9 cellular contexts compared by ENCODE assay signal in genomic region chr2:949384-949893, GRCh38. TPM values are rescaled to one million over a fixed set of nuclear protein-coding genes. Genes with fewer than 3 reads are reported as not detected.
DNase-seq lines count a peak whose midpoint lies in the region; ATAC-seq and TF ChIP-seq lines count a peak whose summit lies in the region.
"Had no signal": no experiment of that assay in that cellular context is flagged by ENCODE, and none has a peak within 500 bp of the region (broad histone marks: within the 10 kb centered on the region; RNA-seq: fewer than 3 reads in every experiment).

No MANE protein-coding gene starts in this region.

- H3K4me2 ChIP-seq in PC-9 = no peak overlapping the region

- intact Hi-C loops in activated B cell treated with CpG ODN at 0.5 μM for 24 hours (cut with micrococcal nuclease) (no loop called here), PC-9 (cut with micrococcal nuclease; ENCODE audit: unreplicated experiment) (no loop called here)

- CTCF ChIA-PET in activated B cell treated with CpG ODN at 0.5 μM for 24 hours (lab: Charles Lee) = no interaction called here
- CTCF ChIA-PET in PC-9 (lab: Charles Lee) = no interaction called here

- ATAC-seq in activated B cell treated with CpG ODN at 0.5 μM for 24 hours (ENCODE audit: low read depth) = no peak
- ATAC-seq in stimulated activated naive CD8-positive, alpha-beta T cell treated with anti-CD3 and anti-CD28 coated beads, Interleukin-15, amount 100 ng/mL, for 72 hours = no peak

- H3K9ac ChIP-seq in iPS-15b (ENCODE audit: low read depth, low read length) = peak overlapping the region; percentile 47

- DNase-seq in T-helper 1 cell (no peak), activated B cell treated with CpG ODN at 0.5 μM for 24 hours (no peak), PC-9 (no peak), cerebellar nuclear complex (lab: John Stamatoyannopoulos, UW) (no peak), hepatic stellate cell (ENCODE audit: low spot score) (no peak)
- DNase-seq in stimulated activated naive CD8-positive, alpha-beta T cell treated with anti-CD3 and anti-CD28 coated beads, Interleukin-15, amount 100 ng/mL, for 72 hours = no peak
- DNase-seq: NCI-H1048 had no signal

- H3K9me3 ChIP-seq in iPS-15b (ENCODE audit: control insufficient read depth, insufficient read depth, low read length) = peaks cover 3% of the 10 kb centered on the region
- H3K9me3 ChIP-seq in PC-9 (ENCODE audit: insufficient read depth, low read depth) = no peaks in the 10 kb centered on the region

- no peak overlapping the region for H3K27ac Mint-ChIP-seq in T-helper 1 cell treated with Interleukin-12 subunit alpha and Interleukin-12 subunit beta and Interleukin-4 antibody, amounts not matched to agents 30 μg/mL and 1 μg/mL, for 36 hours
- no peak overlapping the region for H3K27ac Mint-ChIP-seq in activated B cell treated with CpG ODN at 0.5 μM for 24 hours
- H3K27ac Mint-ChIP-seq in stimulated activated naive CD8-positive, alpha-beta T cell treated with anti-CD3 and anti-CD28 coated beads, Interleukin-15, amount 100 ng/mL, for 72 hours = peak overlapping the region; percentile 5 to 16

- no TSS peak for BruUV-seq in PC-9 (replicated peaks; lab: Mats Ljungman, UMichigan)

- peaks cover 8% of the 10 kb centered on the region for H3K4me1 Mint-ChIP-seq in T-helper 1 cell treated with Interleukin-12 subunit alpha and Interleukin-12 subunit beta and Interleukin-4 antibody, amounts not matched to agents 30 μg/mL and 1 μg/mL, for 36 hours (ENCODE audit: low read depth)
- peaks cover 22% of the 10 kb centered on the region for H3K4me1 Mint-ChIP-seq in activated B cell treated with CpG ODN at 0.5 μM for 24 hours
- H3K4me1 Mint-ChIP-seq in stimulated activated naive CD8-positive, alpha-beta T cell treated with anti-CD3 and anti-CD28 coated beads, Interleukin-15, amount 100 ng/mL, for 72 hours = peaks cover 72% of the 10 kb centered on the region

- H3K36me3 Mint-ChIP-seq in T-helper 1 cell treated with Interleukin-12 subunit alpha and Interleukin-12 subunit beta and Interleukin-4 antibody, amounts not matched to agents 30 μg/mL and 1 μg/mL, for 36 hours (ENCODE audit: low read depth) = peaks cover 1% of the 10 kb centered on the region
- H3K36me3 Mint-ChIP-seq in activated B cell treated with CpG ODN at 0.5 μM for 24 hours (ENCODE audit: low read depth) = no peaks in the 10 kb centered on the region

- TF ChIP-seq CTCF in activated B cell treated with CpG ODN at 0.5 μM for 24 hours (IDR thresholded peaks at IDR 0.05) (no peak), PC-9 (conservative IDR thresholded peaks at IDR 0.05) (no peak)

- no peaks in the 10 kb centered on the region for H3K36me3 ChIP-seq in iPS-15b (ENCODE audit: control insufficient read depth, insufficient read depth, low read length)
- H3K36me3 ChIP-seq in PC-9 (ENCODE audit: low read depth) = no peaks in the 10 kb centered on the region

- no peak overlapping the region for H3K27ac ChIP-seq in PC-9

- H3K4me1 ChIP-seq in iPS-15b (ENCODE audit: control insufficient read depth, insufficient read depth, low read length) (peaks cover 9% of the 10 kb centered on the region), PC-9 (replicated peaks; ENCODE audit: insufficient read depth) (no peaks in the 10 kb centered on the region)

- H3K27me3 ChIP-seq in iPS-15b (ENCODE audit: control insufficient read depth, insufficient read depth, low read length) (peaks cover 15% of the 10 kb centered on the region), PC-9 (ENCODE audit: insufficient read depth, low read depth) (peaks cover 65% of the 10 kb centered on the region)

- POLR2A ChIA-PET in activated B cell treated with CpG ODN at 0.5 μM for 24 hours (lab: Charles Lee) = no interaction called here
- POLR2A ChIA-PET in PC-9 (lab: Charles Lee; ENCODE audit: unreplicated experiment) = no interaction called here

- no peaks in the 10 kb centered on the region for H3K9me2 ChIP-seq in PC-9 (ENCODE audit: insufficient read depth)

- no peaks in the 10 kb centered on the region for H4K20me1 ChIP-seq in PC-9 (ENCODE audit: insufficient read depth)

- no peak overlapping the region for H2AFZ ChIP-seq in PC-9

- peak overlapping the region; percentile 59 for H3K4me3 Mint-ChIP-seq in T-helper 1 cell treated with Interleukin-12 subunit alpha and Interleukin-12 subunit beta and Interleukin-4 antibody, amounts not matched to agents 30 μg/mL and 1 μg/mL, for 36 hours
- peak overlapping the region; percentile 78 for H3K4me3 Mint-ChIP-seq in activated B cell treated with CpG ODN at 0.5 μM for 24 hours
- peak overlapping the region; percentile 75 to 81 for H3K4me3 Mint-ChIP-seq in stimulated activated naive CD8-positive, alpha-beta T cell treated with anti-CD3 and anti-CD28 coated beads, Interleukin-15, amount 100 ng/mL, for 72 hours

- peaks cover 46% of the 10 kb centered on the region for H3K27me3 Mint-ChIP-seq in T-helper 1 cell treated with Interleukin-12 subunit alpha and Interleukin-12 subunit beta and Interleukin-4 antibody, amounts not matched to agents 30 μg/mL and 1 μg/mL, for 36 hours (ENCODE audit: low read depth)
- H3K27me3 Mint-ChIP-seq in activated B cell treated with CpG ODN at 0.5 μM for 24 hours = peaks cover 22% of the 10 kb centered on the region
- peaks cover 23% of the 10 kb centered on the region for H3K27me3 Mint-ChIP-seq in stimulated activated naive CD8-positive, alpha-beta T cell treated with anti-CD3 and anti-CD28 coated beads, Interleukin-15, amount 100 ng/mL, for 72 hours

- peaks cover 5% of the 10 kb centered on the region for H3K9me3 Mint-ChIP-seq in T-helper 1 cell treated with Interleukin-12 subunit alpha and Interleukin-12 subunit beta and Interleukin-4 antibody, amounts not matched to agents 30 μg/mL and 1 μg/mL, for 36 hours
- H3K9me3 Mint-ChIP-seq in activated B cell treated with CpG ODN at 0.5 μM for 24 hours = peaks cover 4% of the 10 kb centered on the region
- H3K9me3 Mint-ChIP-seq in stimulated activated naive CD8-positive, alpha-beta T cell treated with anti-CD3 and anti-CD28 coated beads, Interleukin-15, amount 100 ng/mL, for 72 hours = peaks cover 5 to 15% of the 10 kb centered on the region in 2 donors

- H3F3A ChIP-seq in PC-9 (ENCODE audit: insufficient read depth, low read depth) = no peaks in the 10 kb centered on the region

- H3K79me2 ChIP-seq in PC-9 (ENCODE audit: low read depth) = no peaks in the 10 kb centered on the region

- H3K4me3 ChIP-seq in iPS-15b (ENCODE audit: low read depth, low read length) = peak overlapping the region; percentile 57
- H3K4me3 ChIP-seq in PC-9 = no peak overlapping the region

RNA-seq across cellular contexts. Expression of gene SNTG2, which starts 1.2 kb away (rescaled TPM):
- total RNA-seq in activated B cell treated with CpG ODN at 0.5 μM for 24 hours (0.88 and 2.2 TPM in 2 replicates), PC-9 (2021) (not detected in 2 replicates)

Comparison
In these comparisons a context has a peak if more than half of its experiments do, and no peak if none do; other contexts are left out.
1. H3K27ac Mint-ChIP-seq: peak in stimulated activated naive CD8-positive, alpha-beta T cell treated with anti-CD3 and anti-CD28 coated beads, Interleukin-15, amount 100 ng/mL, for 72 hours (2 of 2); none in T-helper 1 cell treated with Interleukin-12 subunit alpha and Interleukin-12 subunit beta and Interleukin-4 antibody, amounts not matched to agents 30 μg/mL and 1 μg/mL, for 36 hours (single experiment) and activated B cell treated with CpG ODN at 0.5 μM for 24 hours (single experiment).
2. Peak in every context shown above with its lines, with median percentiles within 50 percentile points of each other: H3K4me3 Mint-ChIP-seq.